Comparison of ENCODE assay signal across 15 cellular contexts in genomic region chr2:215848146-215848545, GRCh38.
DNase-seq lines count a peak whose midpoint lies in the region; ATAC-seq and TF ChIP-seq lines count a peak whose summit lies in the region.
"Had no signal": no experiment of that assay in that cellular context is flagged by ENCODE, and none has a peak within 500 bp of the region (broad histone marks: within the 10 kb centered on the region; RNA-seq: fewer than 3 reads in every experiment).

No MANE protein-coding gene starts in this region.

- H3K27me3 Mint-ChIP-seq in endodermal cell (ENCODE audit: insufficient read depth) = no peaks in the 10 kb centered on the region
- peaks cover 0 to 14% of the 10 kb centered on the region in 2 donors for H3K27me3 Mint-ChIP-seq in effector memory CD8-positive, alpha-beta T cell
- H3K27me3 Mint-ChIP-seq: CD4-positive, alpha-beta T cell had no signal

- no peaks in the 10 kb centered on the region for H3K36me3 Mint-ChIP-seq in activated naive CD4-positive, alpha-beta T cell treated with anti-CD3 and anti-CD28 coated beads, Interleukin-2, amount 50 U/mL, for 72 hours
- H3K36me3 Mint-ChIP-seq in endodermal cell (ENCODE audit: low read depth) = no peaks in the 10 kb centered on the region
- no peaks in the 10 kb centered on the region for H3K36me3 Mint-ChIP-seq in effector memory CD8-positive, alpha-beta T cell (ENCODE audit: insufficient read depth)

- TF ChIP-seq CTCF in left ventricle myocardium inferior (IDR thresholded peaks at IDR 0.05; ENCODE audit: borderline replicate concordance) (no peak), endodermal cell (conservative IDR thresholded peaks at IDR 0.05) (no peak)

- H3K9me3 Mint-ChIP-seq in activated naive CD4-positive, alpha-beta T cell treated with anti-CD3 and anti-CD28 coated beads, Interleukin-2, amount 50 U/mL, for 72 hours = peaks cover 0 to 4% of the 10 kb centered on the region in 2 donors
- no peaks in the 10 kb centered on the region for H3K9me3 Mint-ChIP-seq in endodermal cell
- no peaks in the 10 kb centered on the region for H3K9me3 Mint-ChIP-seq in effector memory CD8-positive, alpha-beta T cell
- H3K9me3 Mint-ChIP-seq: CD4-positive, alpha-beta T cell had no signal

- H3K36me3 ChIP-seq in left ventricle myocardium inferior = no peaks in the 10 kb centered on the region
- no peaks in the 10 kb centered on the region for H3K36me3 ChIP-seq in endodermal cell (ENCODE audit: control insufficient read depth, insufficient read depth, low read length)
- H3K36me3 ChIP-seq: BE2C, HAP-1 had no signal

- no peak overlapping the region for H3K27ac Mint-ChIP-seq in activated naive CD4-positive, alpha-beta T cell treated with anti-CD3 and anti-CD28 coated beads, Interleukin-2, amount 50 U/mL, for 72 hours
- H3K27ac Mint-ChIP-seq in endodermal cell = no peak overlapping the region
- H3K27ac Mint-ChIP-seq in effector memory CD8-positive, alpha-beta T cell = no peak overlapping the region
- H3K27ac Mint-ChIP-seq: CD4-positive, alpha-beta T cell had no signal

- no peak overlapping the region for H3K9ac ChIP-seq in endodermal cell (ENCODE audit: extremely low read depth, low read length, poor library complexity, severe bottlenecking)
- H3K9ac ChIP-seq: GM23248 had no signal

- H3K27me3 ChIP-seq in left ventricle myocardium inferior (ENCODE audit: low read depth) (no peaks in the 10 kb centered on the region), endodermal cell (ENCODE audit: control insufficient read depth, insufficient read depth, low read length, poor library complexity, severe bottlenecking) (no peaks in the 10 kb centered on the region)
- H3K27me3 ChIP-seq: BE2C had no signal

- H3K9me3 ChIP-seq in left ventricle myocardium inferior (replicated peaks) = no peaks in the 10 kb centered on the region
- no peaks in the 10 kb centered on the region for H3K9me3 ChIP-seq in endodermal cell (ENCODE audit: control insufficient read depth, low read length)
- H3K9me3 ChIP-seq: BE2C, HAP-1 had no signal

- ATAC-seq in activated naive CD4-positive, alpha-beta T cell treated with anti-CD3 and anti-CD28 coated beads, Interleukin-2, amount 50 U/mL, for 72 hours = no peak
- ATAC-seq in effector memory CD8-positive, alpha-beta T cell (replicated peaks) = no peak

- H3K27ac ChIP-seq in left ventricle myocardium inferior (replicated peaks) = peak overlapping the region; percentile 74
- H3K27ac ChIP-seq in endodermal cell (ENCODE audit: low read depth, low read length) = no peak overlapping the region
- H3K27ac ChIP-seq: GM23248 had no signal

- no peak overlapping the region for H3K4me3 Mint-ChIP-seq in endodermal cell
- H3K4me3 Mint-ChIP-seq in effector memory CD8-positive, alpha-beta T cell = no peak overlapping the region
- H3K4me3 Mint-ChIP-seq: CD4-positive, alpha-beta T cell had no signal

- 90 to 93% methylated on average over 3 of the region's 3 CpGs for WGBS in endodermal cell (ENCODE audit: insufficient coverage in 1 of 2, insufficient read length in 1 of 2), 2 experiments

- H3K4me1 ChIP-seq in left ventricle myocardium inferior (peaks cover 10% of the 10 kb centered on the region), endodermal cell (ENCODE audit: control insufficient read depth, insufficient read depth, low read length) (no peaks in the 10 kb centered on the region)
- H3K4me1 ChIP-seq: BE2C, Caco-2, HAP-1 had no signal

- H3K4me3 ChIP-seq in left ventricle myocardium inferior = no peak overlapping the region
- no peak overlapping the region for H3K4me3 ChIP-seq in endodermal cell (ENCODE audit: low read length)
- H3K4me3 ChIP-seq: GM23248, HAP-1 had no signal

- no peak for DNase-seq in left ventricle myocardium inferior
- no peak for DNase-seq in cardiac septum (ENCODE audit: low spot score)
- DNase-seq in brain pericyte (ENCODE audit: low read depth, low spot score) = peak; percentile 83
- DNase-seq in iris pigment epithelial cell (ENCODE audit: low read depth) = peak; percentile 38
- DNase-seq in activated naive CD4-positive, alpha-beta T cell treated with anti-CD3 and anti-CD28 coated beads, Interleukin-2, amount 50 U/mL, for 72 hours (ENCODE audit: low spot score in 2 of 2) = no peak
- no peak for DNase-seq in endodermal cell
- no peak for DNase-seq in effector memory CD8-positive, alpha-beta T cell
- DNase-seq: BE2C; C1 segment of cervical spinal cord; Caco-2; CD4-positive, alpha-beta T cell; DMS79; GDM1; GM23248 had no signal

- H3K4me1 Mint-ChIP-seq in endodermal cell = no peaks in the 10 kb centered on the region
- H3K4me1 Mint-ChIP-seq in effector memory CD8-positive, alpha-beta T cell (ENCODE audit: low read depth in 2 of 2) = no peaks in the 10 kb centered on the region

- intact Hi-C loops in left ventricle myocardium inferior (cut with micrococcal nuclease) (no loop called here), cardiac septum (cut with DNase I) (no loop called here)

Comparison
In these comparisons a context has a peak if more than half of its experiments do, and no peak if none do; other contexts are left out.
1. DNase-seq: peak in brain pericyte (single experiment) and iris pigment epithelial cell (single experiment); none in left ventricle myocardium inferior (single experiment), cardiac septum (single experiment), activated naive CD4-positive, alpha-beta T cell treated with anti-CD3 and anti-CD28 coated beads, Interleukin-2, amount 50 U/mL, for 72 hours (0 of 2), endodermal cell (single experiment) and effector memory CD8-positive, alpha-beta T cell (0 of 3).